In the genomic region with DNA sequence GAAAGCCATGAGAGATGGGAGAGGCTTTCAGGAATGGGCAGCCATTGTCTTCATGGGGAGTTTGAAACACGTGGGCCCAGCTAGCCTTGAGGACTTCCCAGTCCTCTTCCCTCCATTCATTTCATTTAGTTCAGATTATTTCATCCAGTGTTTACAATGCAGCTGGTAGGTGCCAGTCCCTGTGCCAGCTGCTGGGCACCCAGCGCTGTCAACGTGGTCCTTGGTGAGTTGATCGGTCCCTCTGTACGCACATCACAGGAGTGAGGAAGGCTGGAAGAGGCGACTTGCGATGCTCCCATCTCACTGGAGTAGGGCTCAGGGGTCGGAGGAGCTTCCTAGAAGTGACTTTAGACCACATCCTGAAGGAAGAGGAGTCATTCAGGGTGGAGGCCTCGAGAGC, we compare ENCODE assay signal across 12 cellular contexts.
DNase-seq lines count a peak whose midpoint lies in the region; ATAC-seq, FAIRE-seq and TF ChIP-seq lines count a peak whose summit lies in the region.
"Had no signal": no experiment of that assay in that cellular context is flagged by ENCODE, and none has a peak within 500 bp of the region (broad histone marks: within the 10 kb centered on the region; RNA-seq: fewer than 3 reads in every experiment).

No MANE protein-coding gene starts in this region.

- TF ChIP-seq POLR2A in ovary (IDR thresholded peaks at IDR 0.05) (no peak), GM12892 (IDR thresholded peaks at IDR 0.05; ENCODE audit: low read depth, low read length) (no peak)

- ATAC-seq in heart right ventricle (peak in 1 of 8 donors; percentile 26), Right ventricle myocardium inferior (no peak), upper lobe of right lung (no peak)
- ATAC-seq: GM12878 had no signal

- H3K4me1 ChIP-seq in heart right ventricle (peaks cover 17 to 49% (median 31%) of the 10 kb centered on the region in 9 donors), ovary (ENCODE audit: insufficient read depth) (peaks cover 18% of the 10 kb centered on the region), upper lobe of right lung (peaks cover 26% of the 10 kb centered on the region)

- H3K4me3 ChIP-seq in heart right ventricle (no peak overlapping the region), ovary (no peak overlapping the region), upper lobe of right lung (no peak overlapping the region)
- H3K4me3 ChIP-seq: GM12878 had no signal

- no peaks in the 10 kb centered on the region for H3K9me3 ChIP-seq in heart right ventricle
- H3K9me3 ChIP-seq in ovary: no peaks in the 10 kb centered on the region
- H3K9me3 ChIP-seq in upper lobe of right lung: no peaks in the 10 kb centered on the region

- no peaks in the 10 kb centered on the region for H3K27me3 ChIP-seq in heart right ventricle
- no peaks in the 10 kb centered on the region for H3K27me3 ChIP-seq in ovary
- no peaks in the 10 kb centered on the region for H3K27me3 ChIP-seq in upper lobe of right lung

- no peak for TF ChIP-seq EP300 in ovary (IDR thresholded peaks at IDR 0.05)

- H3K36me3 ChIP-seq in heart right ventricle (peaks cover 0 to 50% (median 0%) of the 10 kb centered on the region in 9 donors), ovary (no peaks in the 10 kb centered on the region), upper lobe of right lung (peaks cover 14% of the 10 kb centered on the region)

- DNase-seq in heart right ventricle (no peak), Right ventricle myocardium inferior (ENCODE audit: missing footprints) (no peak), ovary (no peak), upper lobe of right lung (no peak), superior temporal gyrus (ENCODE audit: extremely low spot score) (no peak), GM12892 (ENCODE audit: insufficient read length) (no peak)
- DNase-seq in activated CD8-positive, alpha-beta memory T cell treated with anti-CD3 and anti-CD28 coated beads, Interleukin-2, amount 50 U/mL, for 48 hours: no peak
- DNase-seq: MM.1S, retina, T-helper 9 cell had no signal

- FAIRE-seq in GM12892 (lab: Jason Lieb, UNC): no peak
- FAIRE-seq: GM12878 had no signal

- 85 to 92% methylated on average over 9 of the region's 9 CpGs for WGBS in heart right ventricle, 2 donors
- 89 to 93% (median 90%) methylated on average over 9 of the region's 9 CpGs for WGBS in ovary, 3 donors

- intact Hi-C loops in heart right ventricle (cut with DNase I) (loop anchor here in 3 of 10 donors (5.0 kb wide), 2 partner anchors 51 to 54 kb away; no protein-coding TSS in a partner anchor), Right ventricle myocardium inferior (cut with DNase I) (loop anchor here (1.0 to 5.0 kb wide), 3 partner anchors 51 to 204 kb away; no protein-coding TSS in a partner anchor), ovary (cut with DNase I) (no loop called here), upper lobe of right lung (cut with DNase I) (no loop called here)

- H3K27ac ChIP-seq in heart right ventricle (peak overlapping the region; percentile 71 to 89 (median 84)), cingulate gyrus (ENCODE audit: low read depth, low read length) (peak overlapping the region; percentile 42), ovary (peak overlapping the region; percentile 53 to 85), upper lobe of right lung (peak overlapping the region; percentile 39)

- TF ChIP-seq CTCF in heart right ventricle (IDR thresholded peaks at IDR 0.05): no peak
- no peak for TF ChIP-seq CTCF in ovary (IDR thresholded peaks at IDR 0.05)
- no peak for TF ChIP-seq CTCF in upper lobe of right lung (IDR thresholded peaks at IDR 0.05)
